Comparison of ENCODE assay signal across 26 cellular contexts in the genomic region with DNA sequence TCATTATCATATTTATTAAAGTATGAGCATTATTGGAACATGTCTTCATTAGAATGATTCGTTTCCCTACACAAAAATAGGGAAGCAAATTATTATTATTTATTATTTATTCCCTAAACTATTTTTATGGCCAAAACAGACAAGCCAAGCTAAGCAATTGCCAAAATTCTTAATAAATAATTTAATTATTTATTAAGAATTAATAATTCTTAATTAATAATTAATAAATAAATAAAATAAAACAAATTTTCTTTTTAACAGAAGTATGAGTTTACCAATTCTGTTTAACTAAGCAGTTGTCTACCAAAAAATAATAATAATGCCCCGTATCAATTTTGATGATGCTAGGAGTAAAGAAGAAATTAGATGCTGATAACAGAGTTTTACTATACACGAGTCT.
DNase-seq lines count a peak whose midpoint lies in the region; ATAC-seq, FAIRE-seq and TF ChIP-seq lines count a peak whose summit lies in the region.
"Had no signal": no experiment of that assay in that cellular context is flagged by ENCODE, and none has a peak within 500 bp of the region (broad histone marks: within the 10 kb centered on the region; RNA-seq: fewer than 3 reads in every experiment).

No MANE protein-coding gene starts in this region.

- no peaks in the 10 kb centered on the region for H3K9me3 Mint-ChIP-seq in WTC11
- peaks cover 8% of the 10 kb centered on the region for H3K9me3 Mint-ChIP-seq in activated T-cell treated with anti-CD3 and anti-CD28 coated beads, Interleukin-2, amount 50 U/mL, for 24 hours
- no peaks in the 10 kb centered on the region for H3K9me3 Mint-ChIP-seq in chondrocyte (ENCODE audit: low read depth)

- H3K4me1 Mint-ChIP-seq in WTC11 (no peaks in the 10 kb centered on the region), chondrocyte (ENCODE audit: low read depth) (no peaks in the 10 kb centered on the region)
- no peaks in the 10 kb centered on the region for H3K4me1 Mint-ChIP-seq in activated T-cell treated with anti-CD3 and anti-CD28 coated beads, Interleukin-2, amount 50 U/mL, for 24 hours (ENCODE audit: low read depth)
- H3K4me1 Mint-ChIP-seq: CD14-positive monocyte; CD4-positive, alpha-beta memory T cell; CD4-positive, CD25-positive, alpha-beta regulatory T cell; CD8-positive, alpha-beta memory T cell had no signal

- H3K27ac Mint-ChIP-seq in WTC11 = no peak overlapping the region
- H3K27ac Mint-ChIP-seq in activated T-cell treated with anti-CD3 and anti-CD28 coated beads, Interleukin-2, amount 50 U/mL, for 24 hours = no peak overlapping the region
- H3K27ac Mint-ChIP-seq in chondrocyte (ENCODE audit: unreplicated experiment) = no peak overlapping the region
- H3K27ac Mint-ChIP-seq: CD14-positive monocyte; CD4-positive, alpha-beta memory T cell; CD4-positive, CD25-positive, alpha-beta regulatory T cell; CD8-positive, alpha-beta memory T cell had no signal

- H3K4me1 ChIP-seq in pancreas = no peaks in the 10 kb centered on the region
- no peaks in the 10 kb centered on the region for H3K4me1 ChIP-seq in suprapubic skin
- H3K4me1 ChIP-seq: BE2C, BLaER1 had no signal

- H3K27ac ChIP-seq in pancreas (no peak overlapping the region), suprapubic skin (no peak overlapping the region)
- H3K27ac ChIP-seq: 22Rv1, BLaER1 had no signal

- DNase-seq in WTC11 (ENCODE audit: low spot score) = no peak
- DNase-seq in frontal cortex (ENCODE audit: low spot score in 2 of 2) = no peak
- DNase-seq in pancreas = no peak
- no peak for DNase-seq in suprapubic skin (ENCODE audit: low spot score in 2 of 2)
- no peak for DNase-seq in activated T-cell treated with anti-CD3 and anti-CD28 coated beads, Interleukin-2, amount 50 U/mL, for 24 hours
- no peak for DNase-seq in chondrocyte (ENCODE audit: low spot score)
- DNase-seq: ACHN; BE2C; C1 segment of cervical spinal cord; CD4-positive, alpha-beta memory T cell; CD4-positive, CD25-positive, alpha-beta regulatory T cell; CD8-positive, alpha-beta memory T cell; COR-L47; DMS 273 treated with DMSO at 0.1 percent for 48 hours; DMS153; DMS53; DMS79; DND-41; GDM1 had no signal

- H3K9me3 ChIP-seq in pancreas (no peaks in the 10 kb centered on the region), suprapubic skin (no peaks in the 10 kb centered on the region)
- H3K9me3 ChIP-seq: BE2C, BLaER1 had no signal

- peak; percentile 23 for FAIRE-seq in A204.1 (lab: Jason Lieb, UNC)
- peak; percentile 56 for FAIRE-seq in frontal cortex (lab: Jason Lieb, UNC)
- peak; percentile 13 for FAIRE-seq in pancreas (lab: Jason Lieb, UNC)
- FAIRE-seq: GM12878, GM12892, GM18507 had no signal

- ATAC-seq in WTC11 (no peak), pancreas (no peak)
- ATAC-seq: GM12878 had no signal

- H3K4me3 Mint-ChIP-seq in WTC11 (no peak overlapping the region), chondrocyte (ENCODE audit: unreplicated experiment) (no peak overlapping the region)
- H3K4me3 Mint-ChIP-seq in activated T-cell treated with anti-CD3 and anti-CD28 coated beads, Interleukin-2, amount 50 U/mL, for 24 hours = no peak overlapping the region
- H3K4me3 Mint-ChIP-seq: CD14-positive monocyte; CD4-positive, alpha-beta memory T cell; CD4-positive, CD25-positive, alpha-beta regulatory T cell; CD8-positive, alpha-beta memory T cell had no signal

- TF ChIP-seq CTCF in WTC11 (IDR thresholded peaks at IDR 0.05) (no peak), pancreas (IDR thresholded peaks at IDR 0.05) (no peak), suprapubic skin (IDR thresholded peaks at IDR 0.05) (no peak), chondrocyte (IDR thresholded peaks at IDR 0.05) (no peak)

- H3K4me3 ChIP-seq in pancreas = no peak overlapping the region
- H3K4me3 ChIP-seq in suprapubic skin = no peak overlapping the region
- H3K4me3 ChIP-seq: BLaER1, GM12878 had no signal

- TF ChIP-seq EP300 in suprapubic skin (IDR thresholded peaks at IDR 0.05) = no peak

- no peak for TF ChIP-seq POLR2A in suprapubic skin (IDR thresholded peaks at IDR 0.05)

- POLR2A ChIA-PET in WTC11 (lab: Charles Lee) = no interaction called here

- H3K27me3 Mint-ChIP-seq in WTC11 (ENCODE audit: low read depth) = no peaks in the 10 kb centered on the region
- H3K27me3 Mint-ChIP-seq in activated T-cell treated with anti-CD3 and anti-CD28 coated beads, Interleukin-2, amount 50 U/mL, for 24 hours = no peaks in the 10 kb centered on the region
- H3K27me3 Mint-ChIP-seq in chondrocyte (ENCODE audit: low read depth) = no peaks in the 10 kb centered on the region
- H3K27me3 Mint-ChIP-seq: CD4-positive, alpha-beta memory T cell; CD4-positive, CD25-positive, alpha-beta regulatory T cell; CD8-positive, alpha-beta memory T cell had no signal

- intact Hi-C loops in pancreas (cut with DNase I) = no loop called here

- peaks cover 0 to 4% (median 2%) of the 10 kb centered on the region in 4 donors for H3K27me3 ChIP-seq in pancreas
- no peaks in the 10 kb centered on the region for H3K27me3 ChIP-seq in suprapubic skin
- H3K27me3 ChIP-seq: BE2C, BLaER1 had no signal

- CTCF ChIA-PET in WTC11 (lab: Charles Lee) = no interaction called here

- H3K36me3 ChIP-seq in pancreas = no peaks in the 10 kb centered on the region
- no peaks in the 10 kb centered on the region for H3K36me3 ChIP-seq in suprapubic skin
- H3K36me3 ChIP-seq: BE2C, BLaER1 had no signal

- H3K36me3 Mint-ChIP-seq in WTC11 (no peaks in the 10 kb centered on the region), chondrocyte (ENCODE audit: low read depth) (no peaks in the 10 kb centered on the region)
- H3K36me3 Mint-ChIP-seq in activated T-cell treated with anti-CD3 and anti-CD28 coated beads, Interleukin-2, amount 50 U/mL, for 24 hours (ENCODE audit: low read depth) = no peaks in the 10 kb centered on the region
- H3K36me3 Mint-ChIP-seq: CD14-positive monocyte; CD4-positive, alpha-beta memory T cell; CD4-positive, CD25-positive, alpha-beta regulatory T cell; CD8-positive, alpha-beta memory T cell had no signal

- 58 to 84% methylated on average over 3 of the region's 3 CpGs for WGBS in pancreas, 2 donors
- 86% methylated on average over 3 of the region's 3 CpGs for WGBS in suprapubic skin

TF ChIP-seq in WTC11, 78 proteins besides CTCF, POLR2A, EP300 and RAD21:
- TF ChIP-seq, protein P1, sequence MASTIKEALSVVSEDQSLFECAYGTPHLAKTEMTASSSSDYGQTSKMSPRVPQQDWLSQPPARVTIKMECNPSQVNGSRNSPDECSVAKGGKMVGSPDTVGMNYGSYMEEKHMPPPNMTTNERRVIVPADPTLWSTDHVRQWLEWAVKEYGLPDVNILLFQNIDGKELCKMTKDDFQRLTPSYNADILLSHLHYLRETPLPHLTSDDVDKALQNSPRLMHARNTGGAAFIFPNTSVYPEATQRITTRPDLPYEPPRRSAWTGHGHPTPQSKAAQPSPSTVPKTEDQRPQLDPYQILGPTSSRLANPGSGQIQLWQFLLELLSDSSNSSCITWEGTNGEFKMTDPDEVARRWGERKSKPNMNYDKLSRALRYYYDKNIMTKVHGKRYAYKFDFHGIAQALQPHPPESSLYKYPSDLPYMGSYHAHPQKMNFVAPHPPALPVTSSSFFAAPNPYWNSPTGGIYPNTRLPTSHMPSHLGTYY (CRISPR knock-in tag; IDR thresholded peaks at IDR 0.05) = no peak
- TF ChIP-seq HMGA2 (CRISPR knock-in tag; IDR thresholded peaks at IDR 0.05) = peak; percentile 89
- no peak for TF ChIP-seq TP53 (CRISPR knock-in tag; IDR thresholded peaks at IDR 0.05)
- TF ChIP-seq, protein P2, sequence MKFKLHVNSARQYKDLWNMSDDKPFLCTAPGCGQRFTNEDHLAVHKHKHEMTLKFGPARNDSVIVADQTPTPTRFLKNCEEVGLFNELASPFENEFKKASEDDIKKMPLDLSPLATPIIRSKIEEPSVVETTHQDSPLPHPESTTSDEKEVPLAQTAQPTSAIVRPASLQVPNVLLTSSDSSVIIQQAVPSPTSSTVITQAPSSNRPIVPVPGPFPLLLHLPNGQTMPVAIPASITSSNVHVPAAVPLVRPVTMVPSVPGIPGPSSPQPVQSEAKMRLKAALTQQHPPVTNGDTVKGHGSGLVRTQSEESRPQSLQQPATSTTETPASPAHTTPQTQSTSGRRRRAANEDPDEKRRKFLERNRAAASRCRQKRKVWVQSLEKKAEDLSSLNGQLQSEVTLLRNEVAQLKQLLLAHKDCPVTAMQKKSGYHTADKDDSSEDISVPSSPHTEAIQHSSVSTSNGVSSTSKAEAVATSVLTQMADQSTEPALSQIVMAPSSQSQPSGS (CRISPR knock-in tag; IDR thresholded peaks at IDR 0.05; ENCODE audit: borderline replicate concordance, low read depth) = no peak
